ENCODE assay signal across 8 cellular contexts in the genomic region with DNA sequence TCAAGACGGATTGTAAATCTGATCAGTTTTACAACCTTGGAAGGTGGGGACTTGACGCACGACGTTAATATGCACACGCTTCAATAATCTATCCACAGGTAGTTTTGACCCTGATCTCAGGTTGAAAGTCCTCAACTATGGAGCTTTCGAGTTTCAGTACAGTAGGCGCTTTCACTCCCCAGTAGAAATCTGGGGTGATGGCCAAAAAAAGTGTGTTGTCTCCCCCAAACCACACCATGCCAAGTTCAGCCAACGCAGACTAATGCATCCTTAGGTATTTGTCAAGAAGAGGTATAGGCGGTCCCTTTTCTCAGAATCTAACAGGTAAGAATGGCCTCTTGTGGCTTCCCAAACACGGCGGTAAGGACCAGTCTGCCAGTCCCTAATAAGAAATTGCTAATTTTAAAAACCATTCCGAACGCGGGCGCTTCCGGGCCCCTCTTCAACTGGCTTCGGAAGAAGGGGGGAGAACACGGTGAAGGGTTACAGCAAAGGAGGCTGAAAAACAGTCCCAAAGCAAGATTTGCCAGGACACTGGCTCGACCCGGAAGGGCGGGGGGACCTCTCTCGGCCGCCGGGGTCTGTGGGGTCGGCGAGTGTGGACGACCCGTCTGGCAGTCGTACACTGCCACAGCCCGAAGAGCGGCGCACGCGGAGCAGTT. TPM values are rescaled to one million over a fixed set of nuclear protein-coding genes. Genes with fewer than 3 reads are reported as not detected.
DNase-seq lines count a peak whose midpoint lies in the region; ATAC-seq and TF ChIP-seq lines count a peak whose summit lies in the region.

No MANE protein-coding gene starts in this region.

- DNase-seq in NCI-H82 (lab: John Stamatoyannopoulos, UW) (peak; percentile 37), NCI-H82 treated with DMSO at 0.1 percent for 48 hours (lab: John Stamatoyannopoulos, UW; ENCODE audit: unreplicated experiment) (no peak), smooth muscle cell (lab: John Stamatoyannopoulos, UW; ENCODE audit: unreplicated experiment) (no peak), posterior vena cava (ENCODE audit: low spot score) (no peak), NCI-H2081 (lab: John Stamatoyannopoulos, UW) (no peak)

- no peaks in the 10 kb centered on the region for H3K27me3 Mint-ChIP-seq in activated T-helper 17 cell treated with anti-CD3 and anti-CD28 coated beads, Interleukin-2, amount 50 U/mL, for 72 hours

- no peaks in the 10 kb centered on the region for H3F3A ChIP-seq in smooth muscle cell (ENCODE audit: low read depth)

- peak overlapping the region; percentile 84 for H3K27ac Mint-ChIP-seq in activated T-helper 17 cell treated with anti-CD3 and anti-CD28 coated beads, Interleukin-2, amount 50 U/mL, for 72 hours

- no peaks in the 10 kb centered on the region for H3K9me3 Mint-ChIP-seq in activated T-helper 17 cell treated with anti-CD3 and anti-CD28 coated beads, Interleukin-2, amount 50 U/mL, for 72 hours

- WGBS in smooth muscle cell (ENCODE audit: low lambda C conversion rate) = 4% methylated on average over 34 of the region's 34 CpGs

- H3K9me3 ChIP-seq in iPS-18a (ENCODE audit: control insufficient read depth, low read depth, low read length) (no peaks in the 10 kb centered on the region), smooth muscle cell (replicated peaks; ENCODE audit: low read depth) (no peaks in the 10 kb centered on the region)

- intact Hi-C loops in posterior vena cava (cut with DNase I) = loop anchor here in 1 of 2 donors (5.0 to 10.0 kb wide), 2 partner anchors 181 to 508 kb away; partner anchors contain the start of gene LDLRAD4

- H4K20me1 ChIP-seq in smooth muscle cell (ENCODE audit: low read depth) = peaks cover 52% of the 10 kb centered on the region

- H3K79me2 ChIP-seq in smooth muscle cell (ENCODE audit: low read depth) = peaks cover 91% of the 10 kb centered on the region

- H3K27ac ChIP-seq in iPS-18a (ENCODE audit: low read length) (no peak overlapping the region), smooth muscle cell (ENCODE audit: low read depth) (peak overlapping the region; percentile 98)

- TF ChIP-seq CTCF in smooth muscle cell (IDR thresholded peaks at IDR 0.05; ENCODE audit: borderline replicate concordance, insufficient read depth, poor library complexity, severe bottlenecking) = no peak

- H3K27me3 ChIP-seq in iPS-18a (ENCODE audit: control insufficient read depth, insufficient read depth, low read length) (no peaks in the 10 kb centered on the region), smooth muscle cell (ENCODE audit: low read depth) (no peaks in the 10 kb centered on the region)

- H3K4me3 Mint-ChIP-seq in activated T-helper 17 cell treated with anti-CD3 and anti-CD28 coated beads, Interleukin-2, amount 50 U/mL, for 72 hours = peak overlapping the region; percentile 85

- peak overlapping the region; percentile 93 for H2AFZ ChIP-seq in smooth muscle cell (ENCODE audit: low read depth)

- H3K36me3 Mint-ChIP-seq in activated T-helper 17 cell treated with anti-CD3 and anti-CD28 coated beads, Interleukin-2, amount 50 U/mL, for 72 hours (ENCODE audit: low read depth) = peaks cover 97% of the 10 kb centered on the region

- H3K4me3 ChIP-seq in iPS-18a (ENCODE audit: low read length) (peak overlapping the region; percentile 96), smooth muscle cell (peak overlapping the region; percentile 77)

- peak overlapping the region; percentile 86 for H3K4me2 ChIP-seq in smooth muscle cell

- H3K9ac ChIP-seq in iPS-18a (ENCODE audit: low read length) = peak overlapping the region; percentile 92
- H3K9ac ChIP-seq in smooth muscle cell (ENCODE audit: low read depth) = peak overlapping the region; percentile 96

- no peaks in the 10 kb centered on the region for H3K36me3 ChIP-seq in iPS-18a (ENCODE audit: control insufficient read depth, low read depth, low read length)
- no peaks in the 10 kb centered on the region for H3K36me3 ChIP-seq in smooth muscle cell (ENCODE audit: low read depth)

- peaks cover 36% of the 10 kb centered on the region for H3K4me1 Mint-ChIP-seq in activated T-helper 17 cell treated with anti-CD3 and anti-CD28 coated beads, Interleukin-2, amount 50 U/mL, for 72 hours

- peak; percentile 3 for ATAC-seq in HG03378 (IDR thresholded peaks at IDR 0.05; ENCODE audit: unreplicated experiment)
- no peak for ATAC-seq in activated T-helper 17 cell treated with anti-CD3 and anti-CD28 coated beads, Interleukin-2, amount 50 U/mL, for 72 hours (replicated peaks)

- H3K4me1 ChIP-seq in iPS-18a (ENCODE audit: control insufficient read depth, low read depth, low read length) (peaks cover 11% of the 10 kb centered on the region), smooth muscle cell (ENCODE audit: low read depth) (peaks cover 22% of the 10 kb centered on the region)

RNA-seq across cellular contexts. Expression of gene FAM210A, which starts 0.7 kb away (rescaled TPM):
- 100 to 1,000 TPM in 1 of 2 donors, 10 to 100 TPM in 1; 58.8 to 101 TPM for total RNA-seq in activated T-helper 17 cell treated with anti-CD3 and anti-CD28 coated beads, Interleukin-2, amount 50 U/mL, for 72 hours
- total RNA-seq in smooth muscle cell (16.0 and 17.8 TPM in 2 replicates), posterior vena cava (10 to 100 TPM; 12.9 to 18.4 TPM)
- polyA plus RNA-seq in smooth muscle cell = 14.8 and 16.6 TPM in 2 replicates

RNA-seq across cellular contexts. Expression of gene RNMT, which starts 0.8 kb away (rescaled TPM):
- total RNA-seq in activated T-helper 17 cell treated with anti-CD3 and anti-CD28 coated beads, Interleukin-2, amount 50 U/mL, for 72 hours = 100 to 1,000 TPM in 1 of 2 donors, 10 to 100 TPM in 1; 56.8 to 115 TPM
- total RNA-seq in smooth muscle cell = 48.3 and 62.9 TPM in 2 replicates
- polyA plus RNA-seq in smooth muscle cell = 38.6 and 52.2 TPM in 2 replicates
- 10 to 100 TPM; 28.8 to 33.3 TPM for total RNA-seq in posterior vena cava
